Comparison of ENCODE assay signal across 9 cellular contexts in the genomic region with DNA sequence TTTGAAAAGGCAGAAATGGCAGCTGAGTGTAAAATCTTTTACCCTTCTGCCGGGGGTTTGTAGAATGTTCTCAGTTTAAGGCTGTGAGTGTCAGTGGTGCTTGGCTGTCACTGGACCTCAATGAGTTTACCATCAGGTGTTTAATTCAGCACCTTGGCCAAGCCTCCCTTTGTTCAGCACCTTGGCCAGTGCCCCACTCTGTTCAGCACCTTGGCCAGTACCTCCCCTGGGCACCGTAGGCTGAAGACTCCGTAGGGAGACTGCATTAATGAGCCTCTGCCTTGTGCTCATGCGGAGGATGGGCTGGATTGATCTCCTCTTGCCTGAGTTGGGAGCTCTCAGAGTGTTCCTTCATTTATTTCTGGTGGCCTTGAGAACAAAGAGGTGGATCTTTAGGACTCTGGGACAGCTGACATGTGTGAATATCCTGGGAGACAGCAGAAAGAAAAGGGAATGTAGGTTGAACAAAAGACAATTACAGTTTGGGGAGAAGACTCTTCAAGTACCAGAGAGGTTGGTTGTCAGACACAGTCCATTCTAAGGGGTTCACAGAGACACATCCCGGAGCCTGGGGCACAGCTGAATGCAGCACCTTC. TPM values are rescaled to one million over a fixed set of nuclear protein-coding genes. Genes with fewer than 3 reads are reported as not detected.
DNase-seq lines count a peak whose midpoint lies in the region; ATAC-seq and TF ChIP-seq lines count a peak whose summit lies in the region.
"Had no signal": no experiment of that assay in that cellular context is flagged by ENCODE, and none has a peak within 500 bp of the region (broad histone marks: within the 10 kb centered on the region; RNA-seq: fewer than 3 reads in every experiment).

No MANE protein-coding gene starts in this region.

- H3K4me1 ChIP-seq in CD8-positive, alpha-beta memory T cell (ENCODE audit: insufficient read depth, low read length), result no peaks in the 10 kb centered on the region
- no peaks in the 10 kb centered on the region for H3K4me1 ChIP-seq in esophagus muscularis mucosa

- H3K4me3 ChIP-seq in CD8-positive, alpha-beta memory T cell (ENCODE audit: low read length), result no peak overlapping the region
- no peak overlapping the region for H3K4me3 ChIP-seq in Jurkat, Clone E6-1 (ENCODE audit: low read length)
- no peak overlapping the region for H3K4me3 ChIP-seq in esophagus muscularis mucosa

- ATAC-seq in HG03196 (IDR thresholded peaks at IDR 0.05; ENCODE audit: unreplicated experiment), result no peak

- H3K27ac ChIP-seq in CD8-positive, alpha-beta memory T cell (ENCODE audit: low read depth, low read length), result no peak overlapping the region
- no peak overlapping the region for H3K27ac ChIP-seq in esophagus muscularis mucosa (replicated peaks in 1 of 4)

- peaks cover 0 to 5% (median 0%) of the 10 kb centered on the region in 3 donors for H3K36me3 Mint-ChIP-seq in CD8-positive, alpha-beta memory T cell
- no peaks in the 10 kb centered on the region for H3K36me3 Mint-ChIP-seq in activated CD4-positive, alpha-beta memory T cell treated with anti-CD3 and anti-CD28 coated beads for 36 hours

- no peaks in the 10 kb centered on the region for H3K36me3 ChIP-seq in CD8-positive, alpha-beta memory T cell (ENCODE audit: insufficient read depth, low read length)
- H3K36me3 ChIP-seq in esophagus muscularis mucosa, result no peaks in the 10 kb centered on the region

- CTCF ChIA-PET in CD8-positive, alpha-beta memory T cell (lab: Charles Lee), result no interaction called here
- CTCF ChIA-PET in activated CD4-positive, alpha-beta memory T cell treated with anti-CD3 and anti-CD28 coated beads for 36 hours (lab: Charles Lee), result interaction anchor here (1.3 kb wide), 1 partner anchor 68 kb away, joined by 3 read pairs; the partner anchor contains the start of gene PSTK

- H3K9me3 Mint-ChIP-seq in CD8-positive, alpha-beta memory T cell, result no peaks in the 10 kb centered on the region
- no peaks in the 10 kb centered on the region for H3K9me3 Mint-ChIP-seq in activated CD4-positive, alpha-beta memory T cell treated with anti-CD3 and anti-CD28 coated beads for 36 hours

- 26% methylated on average over 5 of the region's 5 CpGs for WGBS in esophagus muscularis mucosa

- peak overlapping the region in 1 of 8 donors; percentile 40 for H3K27ac Mint-ChIP-seq in CD8-positive, alpha-beta memory T cell
- H3K27ac Mint-ChIP-seq in activated CD4-positive, alpha-beta memory T cell treated with anti-CD3 and anti-CD28 coated beads for 36 hours, result no peak overlapping the region

- H3K27me3 Mint-ChIP-seq in CD8-positive, alpha-beta memory T cell, result peaks cover 7 to 25% of the 10 kb centered on the region in 2 donors
- H3K27me3 Mint-ChIP-seq in activated CD4-positive, alpha-beta memory T cell treated with anti-CD3 and anti-CD28 coated beads for 36 hours, result peaks cover 7% of the 10 kb centered on the region

- TF ChIP-seq POLR2A in esophagus muscularis mucosa (IDR thresholded peaks at IDR 0.05; ENCODE audit: low read depth), result no peak

- POLR2A ChIA-PET in CD8-positive, alpha-beta memory T cell (lab: Charles Lee), result no interaction called here
- POLR2A ChIA-PET in activated CD4-positive, alpha-beta memory T cell treated with anti-CD3 and anti-CD28 coated beads for 36 hours (lab: Charles Lee), result no interaction called here

- no peak for TF ChIP-seq CTCF in esophagus muscularis mucosa (IDR thresholded peaks at IDR 0.05)

- H3K9me3 ChIP-seq in CD8-positive, alpha-beta memory T cell (ENCODE audit: low read length), result no peaks in the 10 kb centered on the region
- H3K9me3 ChIP-seq in esophagus muscularis mucosa, result no peaks in the 10 kb centered on the region

- peak; percentile 7 to 56 (median 20) for DNase-seq in CD8-positive, alpha-beta memory T cell
- DNase-seq in Jurkat, Clone E6-1 (ENCODE audit: low read depth, low spot score), result peak; percentile 51
- peak; percentile 73 for DNase-seq in activated CD4-positive, alpha-beta memory T cell treated with anti-CD3 and anti-CD28 coated beads for 36 hours
- DNase-seq in fibroblast of gingiva (ENCODE audit: low read depth) (peak; percentile 6), retina (peak; percentile 62), esophagus muscularis mucosa (ENCODE audit: extremely low spot score) (no peak), NCI-H82 (lab: John Stamatoyannopoulos, UW) (no peak)

- H3K4me3 Mint-ChIP-seq in CD8-positive, alpha-beta memory T cell, result no peak overlapping the region
- no peak overlapping the region for H3K4me3 Mint-ChIP-seq in activated CD4-positive, alpha-beta memory T cell treated with anti-CD3 and anti-CD28 coated beads for 36 hours

- TF ChIP-seq EP300 in esophagus muscularis mucosa (IDR thresholded peaks at IDR 0.05), result no peak

- H3K27me3 ChIP-seq in CD8-positive, alpha-beta memory T cell (ENCODE audit: insufficient read depth, low read length, poor library complexity, severe bottlenecking), result no peaks in the 10 kb centered on the region
- peaks cover 0 to 7% (median 0%) of the 10 kb centered on the region in 4 donors for H3K27me3 ChIP-seq in esophagus muscularis mucosa

- intact Hi-C loops in activated CD4-positive, alpha-beta memory T cell treated with anti-CD3 and anti-CD28 coated beads for 36 hours (cut with micrococcal nuclease), result no loop called here
- intact Hi-C loops in esophagus muscularis mucosa (cut with DNase I), result no loop called here

- H3K4me1 Mint-ChIP-seq in CD8-positive, alpha-beta memory T cell, result no peaks in the 10 kb centered on the region
- H3K4me1 Mint-ChIP-seq in activated CD4-positive, alpha-beta memory T cell treated with anti-CD3 and anti-CD28 coated beads for 36 hours (ENCODE audit: low read depth), result no peaks in the 10 kb centered on the region

RNA-seq across cellular contexts. Expression of gene FAM24A, which starts 1.6 kb away (rescaled TPM):
- not detected for total RNA-seq in CD8-positive, alpha-beta memory T cell
- not detected for polyA plus RNA-seq in CD8-positive, alpha-beta memory T cell
- not detected for polyA plus RNA-seq in Jurkat, Clone E6-1 (2012; ENCODE audit: insufficient read depth, insufficient read length)
- not detected for total RNA-seq in activated CD4-positive, alpha-beta memory T cell treated with anti-CD3 and anti-CD28 coated beads for 36 hours
- total RNA-seq in esophagus muscularis mucosa, result not detected
- polyA plus RNA-seq: thymus had no signal

RNA-seq across cellular contexts. Expression of gene FAM24B, which starts 32.6 kb away (rescaled TPM):
- 10 to 100 TPM; 10.1 to 11.7 TPM for total RNA-seq in CD8-positive, alpha-beta memory T cell
- polyA plus RNA-seq in CD8-positive, alpha-beta memory T cell, result 8.5 TPM
- polyA plus RNA-seq in Jurkat, Clone E6-1 (2012; ENCODE audit: insufficient read depth, insufficient read length), result 20.0 TPM
- total RNA-seq in activated CD4-positive, alpha-beta memory T cell treated with anti-CD3 and anti-CD28 coated beads for 36 hours, result 1 to 10 TPM; 7.2 to 8.1 TPM
- total RNA-seq in esophagus muscularis mucosa, result 1 to 10 TPM in 3 of 4 donors, not detected in 1; 1.2 to 3.1 (median 2.7) TPM

RNA-seq across cellular contexts. Expression of gene C10orf88, which starts 42.0 kb away (rescaled TPM):
- 10 to 100 TPM in 1 of 2 experiments, 1 to 10 TPM in 1; 8.5 to 11.4 TPM for total RNA-seq in CD8-positive, alpha-beta memory T cell
- 8.5 TPM for polyA plus RNA-seq in CD8-positive, alpha-beta memory T cell
- polyA plus RNA-seq in Jurkat, Clone E6-1 (2012; ENCODE audit: insufficient read depth, insufficient read length), result 15.5 TPM
- total RNA-seq in activated CD4-positive, alpha-beta memory T cell treated with anti-CD3 and anti-CD28 coated beads for 36 hours, result 1 to 10 TPM; 8.3 to 9.2 TPM
- total RNA-seq in esophagus muscularis mucosa, result 1 to 10 TPM; 5.5 to 7.3 (median 5.9) TPM

Comparison
In these comparisons a context has a peak if more than half of its experiments do, and no peak if none do; other contexts are left out.
1. DNase-seq: peak in CD8-positive, alpha-beta memory T cell (5 of 5), Jurkat, Clone E6-1 (single experiment), activated CD4-positive, alpha-beta memory T cell treated with anti-CD3 and anti-CD28 coated beads for 36 hours (single experiment), fibroblast of gingiva (single experiment) and retina (single experiment); none in esophagus muscularis mucosa (single experiment) and NCI-H82 (single experiment).